In genomic region chr5:96318569-96319100, GRCh38 we compare ENCODE assay signal across 23 cellular contexts.
"Had no signal": no experiment of that assay in that cellular context is flagged by ENCODE, and none has a peak within 500 bp of the region (broad histone marks: within the 10 kb centered on the region; RNA-seq: fewer than 3 reads in every experiment).

No MANE protein-coding gene starts in this region.

- H3K4me3 ChIP-seq: colonic mucosa, dorsolateral prefrontal cortex, heart left ventricle, thoracic aorta, upper lobe of right lung had no signal

- H3K4me1 ChIP-seq: colonic mucosa, upper lobe of right lung had no signal

- H3K4me3 Mint-ChIP-seq: activated CD4-positive, alpha-beta memory T cell treated with anti-CD3 and anti-CD28 coated beads for 36 hours; activated naive CD4-positive, alpha-beta T cell treated with anti-CD3 and anti-CD28 coated beads for 36 hours; activated naive CD8-positive, alpha-beta T cell treated with anti-CD3 and anti-CD28 coated beads, Interleukin-2, amount 10 ng/mL, durations not matched to agents 7 days and 5 days; activated T-cell treated with anti-CD3 and anti-CD28 coated beads, Interleukin-2, amount 50 U/mL, for 72 hours; effector memory CD8-positive, alpha-beta T cell; natural killer cell had no signal

- H3K27ac Mint-ChIP-seq: activated CD4-positive, alpha-beta memory T cell treated with anti-CD3 and anti-CD28 coated beads for 36 hours; activated naive CD4-positive, alpha-beta T cell treated with anti-CD3 and anti-CD28 coated beads for 36 hours; activated naive CD8-positive, alpha-beta T cell treated with anti-CD3 and anti-CD28 coated beads, Interleukin-2, amount 10 ng/mL, durations not matched to agents 7 days and 5 days; activated T-cell treated with anti-CD3 and anti-CD28 coated beads, Interleukin-2, amount 50 U/mL, for 72 hours; effector memory CD8-positive, alpha-beta T cell; natural killer cell; progenitor cell of endocrine pancreas had no signal

- H3K9me3 ChIP-seq: colonic mucosa, heart left ventricle, thoracic aorta, upper lobe of right lung had no signal

- H3K27me3 Mint-ChIP-seq: progenitor cell of endocrine pancreas had no signal

- H3K4me1 Mint-ChIP-seq: activated naive CD8-positive, alpha-beta T cell treated with anti-CD3 and anti-CD28 coated beads, Interleukin-2, amount 10 ng/mL, durations not matched to agents 7 days and 5 days; natural killer cell had no signal

- H3K36me3 ChIP-seq: colonic mucosa, heart left ventricle, thoracic aorta, upper lobe of right lung had no signal

- DNase-seq: activated CD4-positive, alpha-beta memory T cell treated with anti-CD3 and anti-CD28 coated beads for 36 hours; activated CD4-positive, alpha-beta T cell treated with anti-CD3 and anti-CD28 coated beads for 48 hours; activated effector memory CD4-positive, alpha-beta T cell treated with Interleukin-2 at 50 U/mL for 16 hours; activated naive CD4-positive, alpha-beta T cell treated with anti-CD3 and anti-CD28 coated beads for 36 hours; activated naive CD8-positive, alpha-beta T cell treated with anti-CD3 and anti-CD28 coated beads, Interleukin-2, amount 10 ng/mL, durations not matched to agents 7 days and 5 days; activated T-cell treated with anti-CD3 and anti-CD28 coated beads, Interleukin-2, amount 50 U/mL, for 72 hours; amygdala; colonic mucosa; dorsolateral prefrontal cortex; effector memory CD8-positive, alpha-beta T cell; heart left ventricle; left ventricle myocardium superior; mammary epithelial cell; midbrain; natural killer cell; stimulated activated CD4-positive, alpha-beta T cell treated with anti-CD3 and anti-CD28 coated beads, Interleukin-4, amount 100 ng/mL, for 1 hour; stimulated activated naive CD4-positive, alpha-beta T cell treated with Interleukin-2 at 50 U/mL for 16 hours; T1000; upper lobe of right lung had no signal

- H3K9me3 Mint-ChIP-seq: activated CD4-positive, alpha-beta memory T cell treated with anti-CD3 and anti-CD28 coated beads for 36 hours; activated naive CD4-positive, alpha-beta T cell treated with anti-CD3 and anti-CD28 coated beads for 36 hours; activated naive CD8-positive, alpha-beta T cell treated with anti-CD3 and anti-CD28 coated beads, Interleukin-2, amount 10 ng/mL, durations not matched to agents 7 days and 5 days; activated T-cell treated with anti-CD3 and anti-CD28 coated beads, Interleukin-2, amount 50 U/mL, for 72 hours; effector memory CD8-positive, alpha-beta T cell; natural killer cell had no signal

- H3K27ac ChIP-seq: colonic mucosa, dorsolateral prefrontal cortex, heart left ventricle, thoracic aorta, upper lobe of right lung had no signal

- FAIRE-seq: bronchial epithelial cell, islet of Langerhans had no signal

- H3K36me3 Mint-ChIP-seq: activated CD4-positive, alpha-beta memory T cell treated with anti-CD3 and anti-CD28 coated beads for 36 hours; activated naive CD8-positive, alpha-beta T cell treated with anti-CD3 and anti-CD28 coated beads, Interleukin-2, amount 10 ng/mL, durations not matched to agents 7 days and 5 days; natural killer cell had no signal

- ATAC-seq: activated T-cell treated with anti-CD3 and anti-CD28 coated beads, Interleukin-2, amount 50 U/mL, for 72 hours; effector memory CD8-positive, alpha-beta T cell; heart left ventricle; left ventricle myocardium superior; natural killer cell; upper lobe of right lung had no signal

- H3K27me3 ChIP-seq: colonic mucosa, dorsolateral prefrontal cortex, heart left ventricle, upper lobe of right lung had no signal
